1 cellular context compared by ENCODE assay signal in genomic region chr17:42163696-42164407, GRCh38.
TF ChIP-seq lines count a peak whose summit lies in the region.

No MANE protein-coding gene starts in this region.

TF ChIP-seq in K562, 482 proteins besides CTCF, POLR2A, EP300 and RAD21:
- TF ChIP-seq EWSR1 (IDR thresholded peaks at IDR 0.05; ENCODE audit: borderline replicate concordance, low read depth, partially characterized antibody) (no peak), PCBP1 (IDR thresholded peaks at IDR 0.05; ENCODE audit: low read depth, low read length, poor library complexity, severe bottlenecking) (peak; percentile 49), FUS (optimal IDR thresholded peaks at IDR 0.05; ENCODE audit: low read depth, low read length) (no peak)
TF ChIP-seq in K562: peak in this region for 1.
